In the genomic region with DNA sequence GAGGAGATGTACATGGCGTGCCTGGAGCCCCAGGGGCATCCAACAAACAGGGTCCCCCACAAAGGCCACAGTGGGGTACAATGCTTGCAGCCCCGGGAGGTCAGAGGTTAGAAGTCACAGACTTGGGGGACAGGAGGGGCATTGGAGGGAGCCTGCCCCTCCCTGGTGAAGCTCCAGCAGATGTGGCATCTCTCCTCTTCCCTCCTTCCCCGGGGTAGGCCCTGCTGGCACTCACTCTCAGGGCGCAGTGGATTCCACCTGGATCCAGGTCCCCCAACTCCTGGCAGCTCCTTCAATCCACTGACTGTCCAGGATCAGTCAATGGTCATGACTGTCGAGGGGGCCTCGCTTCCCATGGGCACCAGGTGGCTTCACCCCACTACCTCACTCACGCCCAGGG, we compare ENCODE assay signal across 20 cellular contexts. TPM values are rescaled to one million over a fixed set of nuclear protein-coding genes. Genes with fewer than 3 reads are reported as not detected.
"Had no signal": no experiment of that assay in that cellular context is flagged by ENCODE, and none has a peak within 500 bp of the region (broad histone marks: within the 10 kb centered on the region; RNA-seq: fewer than 3 reads in every experiment).

No MANE protein-coding gene starts in this region.

- H3K27me3 Mint-ChIP-seq: activated CD4-positive, alpha-beta memory T cell treated with anti-CD3 and anti-CD28 coated beads for 36 hours had no signal

- H3K9me3 Mint-ChIP-seq: activated CD4-positive, alpha-beta memory T cell treated with anti-CD3 and anti-CD28 coated beads for 36 hours; activated naive CD4-positive, alpha-beta T cell treated with anti-CD3 and anti-CD28 coated beads, Interleukin-2, amount 10 ng/mL, durations not matched to agents 7 days and 5 days; activated T-cell treated with anti-CD3 and anti-CD28 coated beads, Interleukin-2, amount 50 U/mL, for 72 hours; endodermal cell; immature natural killer cell; nephron progenitor cell had no signal

- H3K4me3 ChIP-seq: spleen, thyroid gland had no signal

- ATAC-seq: activated T-cell treated with anti-CD3 and anti-CD28 coated beads, Interleukin-2, amount 50 U/mL, for 72 hours; left ventricle myocardium superior had no signal

- H3K4me3 Mint-ChIP-seq: activated CD4-positive, alpha-beta memory T cell treated with anti-CD3 and anti-CD28 coated beads for 36 hours; activated naive CD4-positive, alpha-beta T cell treated with anti-CD3 and anti-CD28 coated beads, Interleukin-2, amount 10 ng/mL, durations not matched to agents 7 days and 5 days; activated T-cell treated with anti-CD3 and anti-CD28 coated beads, Interleukin-2, amount 50 U/mL, for 72 hours; endodermal cell; immature natural killer cell; nephron progenitor cell had no signal

- H3K27ac Mint-ChIP-seq: activated CD4-positive, alpha-beta memory T cell treated with anti-CD3 and anti-CD28 coated beads for 36 hours; activated naive CD4-positive, alpha-beta T cell treated with anti-CD3 and anti-CD28 coated beads, Interleukin-2, amount 10 ng/mL, durations not matched to agents 7 days and 5 days; activated T-cell treated with anti-CD3 and anti-CD28 coated beads, Interleukin-2, amount 50 U/mL, for 72 hours; immature natural killer cell had no signal

- H3K36me3 ChIP-seq: spleen, thyroid gland had no signal

- H3K9me3 ChIP-seq: spleen, thyroid gland had no signal

- H3K27ac ChIP-seq: spleen, thyroid gland had no signal

- DNase-seq: activated CD4-positive, alpha-beta memory T cell treated with anti-CD3 and anti-CD28 coated beads for 36 hours; activated CD4-positive, alpha-beta T cell treated with anti-CD3 and anti-CD28 coated beads for 4 hours; activated CD4-positive, CD25-positive, alpha-beta regulatory T cell; activated effector memory CD4-positive, alpha-beta T cell treated with Interleukin-2 at 50 U/mL for 16 hours; activated naive CD4-positive, alpha-beta T cell treated with anti-CD3 and anti-CD28 coated beads, Interleukin-2, amount 10 ng/mL, durations not matched to agents 7 days and 5 days; activated T-cell treated with anti-CD3 and anti-CD28 coated beads, Interleukin-2, amount 50 U/mL, for 72 hours; amygdala; cerebellar nuclear complex; cortex of kidney; endodermal cell; immature natural killer cell; nephron progenitor cell; spleen; stimulated activated CD4-positive, alpha-beta T cell treated with anti-CD3 and anti-CD28 coated beads, Interleukin-4, amount 100 ng/mL, for 1 hour; stimulated activated naive CD4-positive, alpha-beta T cell; T-helper 9 cell; thyroid gland had no signal

- H3K36me3 Mint-ChIP-seq: activated CD4-positive, alpha-beta memory T cell treated with anti-CD3 and anti-CD28 coated beads for 36 hours; activated naive CD4-positive, alpha-beta T cell treated with anti-CD3 and anti-CD28 coated beads, Interleukin-2, amount 10 ng/mL, durations not matched to agents 7 days and 5 days; immature natural killer cell had no signal

- H3K4me1 Mint-ChIP-seq: activated naive CD4-positive, alpha-beta T cell treated with anti-CD3 and anti-CD28 coated beads, Interleukin-2, amount 10 ng/mL, durations not matched to agents 7 days and 5 days had no signal

- H3K27me3 ChIP-seq: thyroid gland had no signal

RNA-seq across cellular contexts. Expression of a gene that starts 32.2 kb away (rescaled TPM):
- total RNA-seq: fibroblast of villous mesenchyme; T-helper 1 cell treated with Interleukin-12 subunit alpha and Interleukin-12 subunit beta and Interleukin-4 antibody, amounts not matched to agents 30 ng/mL and 1 ng/mL, for 36 hours had no signal
- polyA plus RNA-seq: immature natural killer cell had no signal
